In genomic region chr12:122437656-122438121, GRCh38 we compare ENCODE assay signal across 9 cellular contexts. TPM values are rescaled to one million over a fixed set of nuclear protein-coding genes. Genes with fewer than 3 reads are reported as not detected.
DNase-seq lines count a peak whose midpoint lies in the region; ATAC-seq and TF ChIP-seq lines count a peak whose summit lies in the region.
"Had no signal": no experiment of that assay in that cellular context is flagged by ENCODE, and none has a peak within 500 bp of the region (broad histone marks: within the 10 kb centered on the region; RNA-seq: fewer than 3 reads in every experiment).

No MANE protein-coding gene starts in this region.

- H3K4me3 ChIP-seq in GM23338 (no peak overlapping the region), SK-N-SH (ENCODE audit: low read depth in 2 of 2, low read length in 1 of 2) (no peak overlapping the region), skeletal muscle satellite cell (ENCODE audit: low read length) (peak overlapping the region; percentile 40)

- H3K9ac ChIP-seq in SK-N-SH: no peak overlapping the region
- no peak overlapping the region for H3K9ac ChIP-seq in skeletal muscle satellite cell (ENCODE audit: low read depth, low read length)

- H4K20me1 ChIP-seq in GM23338 (replicated peaks; ENCODE audit: insufficient read depth) (no peaks in the 10 kb centered on the region), SK-N-SH (ENCODE audit: insufficient read depth) (no peaks in the 10 kb centered on the region)

- no peak overlapping the region for H3K27ac Mint-ChIP-seq in GM23338
- H3K27ac Mint-ChIP-seq in progenitor cell of endocrine pancreas: no peak overlapping the region
- no peak overlapping the region for H3K27ac Mint-ChIP-seq in activated CD4-positive, alpha-beta T cell treated with anti-CD3 and anti-CD28 coated beads, Interleukin-2, amount 10 ng/mL, durations not matched to agents 24 days and 14 days

- POLR2A ChIA-PET in SK-N-SH (lab: Yijun Ruan, JAX): no interaction called here

- CTCF ChIA-PET in SK-N-SH (lab: Yijun Ruan, JAX): interaction anchor here (1.1 kb wide), 1 partner anchor 11 kb away, joined by 3 read pairs; no protein-coding TSS in a partner anchor

- H3K9me3 ChIP-seq in SK-N-SH: no peaks in the 10 kb centered on the region
- no peaks in the 10 kb centered on the region for H3K9me3 ChIP-seq in skeletal muscle satellite cell (replicated peaks; ENCODE audit: low read length)

- no peak for TF ChIP-seq CTCF in GM23338 (conservative IDR thresholded peaks at IDR 0.05; ENCODE audit: low read depth in 2 of 2)
- TF ChIP-seq CTCF in SK-N-SH (IDR thresholded peaks at IDR 0.05): no peak
- TF ChIP-seq CTCF in progenitor cell of endocrine pancreas (IDR thresholded peaks at IDR 0.05; ENCODE audit: unreplicated experiment): no peak

- H3K4me3 Mint-ChIP-seq in GM23338 (no peak overlapping the region), progenitor cell of endocrine pancreas (ENCODE audit: low read depth) (no peak overlapping the region)
- no peak overlapping the region for H3K4me3 Mint-ChIP-seq in activated CD4-positive, alpha-beta T cell treated with anti-CD3 and anti-CD28 coated beads, Interleukin-2, amount 10 ng/mL, durations not matched to agents 24 days and 14 days
- H3K4me3 Mint-ChIP-seq: naive B cell had no signal

- H3K36me3 Mint-ChIP-seq in GM23338 (ENCODE audit: low read depth): no peaks in the 10 kb centered on the region
- no peaks in the 10 kb centered on the region for H3K36me3 Mint-ChIP-seq in progenitor cell of endocrine pancreas (ENCODE audit: insufficient read depth)
- H3K36me3 Mint-ChIP-seq in activated CD4-positive, alpha-beta T cell treated with anti-CD3 and anti-CD28 coated beads, Interleukin-2, amount 10 ng/mL, durations not matched to agents 24 days and 14 days (ENCODE audit: low read depth): no peaks in the 10 kb centered on the region
- H3K36me3 Mint-ChIP-seq: naive B cell had no signal

- no peak overlapping the region for H3K27ac ChIP-seq in GM23338 (ENCODE audit: low read depth)
- H3K27ac ChIP-seq in SK-N-SH (ENCODE audit: low read depth in 2 of 2, low read length in 1 of 2): no peak overlapping the region

- DNase-seq in GM23338 (ENCODE audit: low spot score) (no peak), SK-N-SH (no peak), cardiac septum (ENCODE audit: low spot score) (peak; percentile 76), progenitor cell of endocrine pancreas (ENCODE audit: low spot score, unreplicated experiment) (no peak)
- no peak for DNase-seq in activated CD4-positive, alpha-beta T cell treated with anti-CD3 and anti-CD28 coated beads, Interleukin-2, amount 10 ng/mL, durations not matched to agents 24 days and 14 days
- DNase-seq: naive B cell had no signal

- peak overlapping the region; percentile 72 for H2AFZ ChIP-seq in GM23338
- H2AFZ ChIP-seq in SK-N-SH (ENCODE audit: low read depth): no peak overlapping the region

- H3K79me2 ChIP-seq in GM23338 (replicated peaks; ENCODE audit: insufficient read depth): no peaks in the 10 kb centered on the region
- no peaks in the 10 kb centered on the region for H3K79me2 ChIP-seq in SK-N-SH (ENCODE audit: insufficient read depth)

- no peak for TF ChIP-seq EP300 in SK-N-SH (IDR thresholded peaks at IDR 0.05; ENCODE audit: borderline replicate concordance in 1 of 2, low read depth in 1 of 2, low read length in 1 of 2)

- H3K9me3 Mint-ChIP-seq in GM23338 (no peaks in the 10 kb centered on the region), progenitor cell of endocrine pancreas (ENCODE audit: low read depth) (no peaks in the 10 kb centered on the region)
- no peaks in the 10 kb centered on the region for H3K9me3 Mint-ChIP-seq in activated CD4-positive, alpha-beta T cell treated with anti-CD3 and anti-CD28 coated beads, Interleukin-2, amount 10 ng/mL, durations not matched to agents 24 days and 14 days
- H3K9me3 Mint-ChIP-seq: naive B cell had no signal

- H3K4me2 ChIP-seq in GM23338: no peak overlapping the region
- H3K4me2 ChIP-seq in SK-N-SH: no peak overlapping the region
- H3K4me2 ChIP-seq in skeletal muscle satellite cell (ENCODE audit: low read length): peak overlapping the region; percentile 69

- no peak for TF ChIP-seq RAD21 in SK-N-SH (IDR thresholded peaks at IDR 0.05; ENCODE audit: low read length)

- no peaks in the 10 kb centered on the region for H3K4me1 Mint-ChIP-seq in GM23338
- H3K4me1 Mint-ChIP-seq in progenitor cell of endocrine pancreas (ENCODE audit: low read depth): no peaks in the 10 kb centered on the region
- no peaks in the 10 kb centered on the region for H3K4me1 Mint-ChIP-seq in activated CD4-positive, alpha-beta T cell treated with anti-CD3 and anti-CD28 coated beads, Interleukin-2, amount 10 ng/mL, durations not matched to agents 24 days and 14 days
- H3K4me1 Mint-ChIP-seq: naive B cell had no signal

- H3K9me2 ChIP-seq in GM23338 (ENCODE audit: insufficient read depth) (no peaks in the 10 kb centered on the region), SK-N-SH (no peaks in the 10 kb centered on the region)

- ATAC-seq in GM23338 (no peak; the same call in 2 of the 3 replicates), GM18502 (IDR thresholded peaks at IDR 0.05; ENCODE audit: poor library complexity, unreplicated experiment) (no peak), GM19023 (IDR thresholded peaks at IDR 0.05; ENCODE audit: unreplicated experiment) (no peak)

- H3K4me1 ChIP-seq in GM23338 (ENCODE audit: insufficient read depth): no peaks in the 10 kb centered on the region
- no peaks in the 10 kb centered on the region for H3K4me1 ChIP-seq in SK-N-SH (ENCODE audit: control insufficient read depth in 1 of 2, insufficient read depth in 2 of 2, low read depth in 1 of 2, low read length in 1 of 2)
- H3K4me1 ChIP-seq in skeletal muscle satellite cell (ENCODE audit: control insufficient read depth, insufficient read depth, low read length): peaks cover 11% of the 10 kb centered on the region

- intact Hi-C loops in cardiac septum (cut with DNase I): no loop called here
- intact Hi-C loops in activated CD4-positive, alpha-beta T cell treated with anti-CD3 and anti-CD28 coated beads, Interleukin-2, amount 10 ng/mL, durations not matched to agents 24 days and 14 days (cut with micrococcal nuclease): no loop called here

- peaks cover 3% of the 10 kb centered on the region for H3K27me3 Mint-ChIP-seq in GM23338 (ENCODE audit: insufficient read depth, low read depth, poor library complexity)
- H3K27me3 Mint-ChIP-seq in progenitor cell of endocrine pancreas: no peaks in the 10 kb centered on the region
- no peaks in the 10 kb centered on the region for H3K27me3 Mint-ChIP-seq in activated CD4-positive, alpha-beta T cell treated with anti-CD3 and anti-CD28 coated beads, Interleukin-2, amount 10 ng/mL, durations not matched to agents 24 days and 14 days

- H3F3A ChIP-seq in GM23338 (replicated peaks; ENCODE audit: low read depth) (no peaks in the 10 kb centered on the region), SK-N-SH (replicated peaks; ENCODE audit: insufficient read depth) (no peaks in the 10 kb centered on the region)

- H3K36me3 ChIP-seq in GM23338 (ENCODE audit: insufficient read depth) (no peaks in the 10 kb centered on the region), SK-N-SH (replicated peaks in 1 of 2; ENCODE audit: control insufficient read depth in 1 of 2, insufficient read depth in 2 of 2, low read length in 1 of 2) (no peaks in the 10 kb centered on the region), skeletal muscle satellite cell (ENCODE audit: insufficient read depth, low read length) (no peaks in the 10 kb centered on the region)

- no peaks in the 10 kb centered on the region for H3K27me3 ChIP-seq in GM23338 (ENCODE audit: insufficient read depth)
- H3K27me3 ChIP-seq in SK-N-SH (ENCODE audit: insufficient read depth): no peaks in the 10 kb centered on the region
- H3K27me3 ChIP-seq in skeletal muscle satellite cell (ENCODE audit: control insufficient read depth, insufficient read depth, low read length): no peaks in the 10 kb centered on the region

- WGBS in SK-N-SH (ENCODE audit: low lambda C conversion rate): 59% methylated on average over 8 of the region's 8 CpGs

TF ChIP-seq in SK-N-SH, 30 proteins besides CTCF, POLR2A, EP300 and RAD21:
- TF ChIP-seq MEF2A (IDR thresholded peaks at IDR 0.05; ENCODE audit: borderline replicate concordance, low read depth) (no peak), TCF12 (IDR thresholded peaks at IDR 0.05) (no peak), FOSL2 (IDR thresholded peaks at IDR 0.05; ENCODE audit: borderline replicate concordance, low read depth) (peak; percentile 6; the same call in 1 of the 2 replicates), NFIC (IDR thresholded peaks at IDR 0.05; ENCODE audit: borderline replicate concordance) (peak; percentile 23; the same call in 1 of the 2 replicates)

RNA-seq across cellular contexts. Expression of gene CLIP1, which starts 15.2 kb away (rescaled TPM):
- total RNA-seq in GM23338 (2014; rRNA removed; shearing (Covaris generic)): 15.0 and 21.1 TPM in 2 replicates
- polyA plus RNA-seq in GM23338 (2016; fragmentation: Nextera tagmentation; extraction: Ambion mirVana) (8.6 and 11.5 TPM in 2 replicates), SK-N-SH (2012; rRNA removed) (33.9 and 48.9 TPM in 2 replicates)
- 31.8 and 32.6 TPM in 2 replicates for polyA plus RNA-seq in SK-N-SH (2012; cell fraction: cytosol; rRNA removed)
- 74.9 and 82.5 TPM in 2 replicates for polyA plus RNA-seq in SK-N-SH (2012; cell fraction: nucleus; rRNA removed)
- total RNA-seq in cardiac septum (107 TPM), progenitor cell of endocrine pancreas (78.6 and 81.8 TPM in 2 replicates)
- 38.4 and 48.4 TPM in 2 replicates for total RNA-seq in skeletal muscle satellite cell (2012; rRNA removed)
- total RNA-seq in activated CD4-positive, alpha-beta T cell treated with anti-CD3 and anti-CD28 coated beads, Interleukin-2, amount 10 ng/mL, durations not matched to agents 24 days and 14 days: 60.8 and 66.1 TPM in 2 replicates
